Comparison of ENCODE assay signal across 18 cellular contexts in the genomic region with DNA sequence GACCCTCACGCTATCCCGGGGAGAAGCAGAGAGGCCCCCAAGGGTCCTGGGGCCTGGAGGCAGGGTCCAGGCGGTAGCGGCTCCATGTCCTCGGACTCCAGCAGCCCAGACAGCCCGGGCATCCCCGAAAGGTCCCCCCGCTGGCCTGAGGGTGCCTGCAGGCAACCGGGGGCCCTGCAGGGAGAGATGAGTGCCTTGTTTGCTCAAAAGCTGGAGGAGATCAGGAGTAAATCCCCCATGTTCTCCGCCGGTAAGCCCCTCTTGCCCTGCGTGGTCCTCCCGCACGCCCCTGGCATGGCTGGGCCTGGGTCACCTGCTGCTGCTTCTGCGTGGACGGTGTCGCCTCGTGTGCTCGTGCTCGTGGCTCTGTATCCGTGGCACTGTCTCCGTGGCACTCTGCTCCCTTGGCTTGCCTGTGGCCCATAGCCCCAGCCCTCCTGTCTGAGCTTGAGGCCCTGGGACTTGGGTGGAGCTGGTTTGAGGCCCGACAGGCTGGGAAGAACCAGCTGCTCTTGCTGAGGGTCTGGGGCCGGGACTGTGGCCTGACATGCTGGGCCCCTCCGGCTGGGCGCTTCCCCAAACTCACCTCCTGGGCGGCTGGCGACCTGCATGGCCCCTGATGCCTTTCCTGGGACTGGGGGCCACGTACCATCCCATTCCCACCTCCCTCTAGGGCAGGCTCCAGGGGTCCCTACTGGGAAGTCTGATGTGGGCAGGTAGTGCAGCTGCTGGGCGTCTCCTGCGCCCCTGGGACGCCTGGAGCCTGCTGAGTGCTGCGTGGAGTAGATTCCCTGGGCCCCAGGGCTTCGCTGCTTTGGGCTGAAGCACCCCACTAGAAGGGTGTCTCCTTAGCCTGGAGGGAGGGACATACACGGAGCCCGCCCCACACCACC. TPM values are rescaled to one million over a fixed set of nuclear protein-coding genes. Genes with fewer than 3 reads are reported as not detected.
DNase-seq lines count a peak whose midpoint lies in the region; ATAC-seq lines count a peak whose summit lies in the region.
"Had no signal": no experiment of that assay in that cellular context is flagged by ENCODE, and none has a peak within 500 bp of the region (broad histone marks: within the 10 kb centered on the region; RNA-seq: fewer than 3 reads in every experiment).

No MANE protein-coding gene starts in this region.

- no peak overlapping the region for H3K4me3 Mint-ChIP-seq in activated naive CD4-positive, alpha-beta T cell treated with anti-CD3 and anti-CD28 coated beads, Interleukin-2, amount 10 ng/mL, durations not matched to agents 7 days and 5 days
- no peak overlapping the region for H3K4me3 Mint-ChIP-seq in activated naive CD8-positive, alpha-beta T cell treated with anti-CD3 and anti-CD28 coated beads for 36 hours
- H3K4me3 Mint-ChIP-seq: CD4-positive, alpha-beta memory T cell; IgD-negative memory B cell had no signal

- no peak overlapping the region for H2BK12ac ChIP-seq in mesenchymal stem cell (ENCODE audit: low read length in 2 of 2)

- H3K4ac ChIP-seq in mesenchymal stem cell (ENCODE audit: low read depth in 1 of 2, low read length in 2 of 2): no peak overlapping the region

- H3K4me3 ChIP-seq in NT2/D1 (ENCODE audit: insufficient read length, low read depth) (no peak overlapping the region), mesenchymal stem cell (ENCODE audit: insufficient read depth in 1 of 2, low read depth in 1 of 2, low read length in 2 of 2) (no peak overlapping the region)

- H3K36me3 ChIP-seq in NT2/D1 (ENCODE audit: insufficient read depth, insufficient read length, low read length) (peaks cover 9% of the 10 kb centered on the region), mesenchymal stem cell (ENCODE audit: control insufficient read depth in 1 of 2, insufficient read depth in 2 of 2, low read depth in 1 of 2, low read length in 2 of 2) (peaks cover under 1 to 64% of the 10 kb centered on the region in 2 experiments)

- H2BK120ac ChIP-seq in mesenchymal stem cell (ENCODE audit: low read depth, low read length): no peak overlapping the region

- WGBS in mesenchymal stem cell: 88% methylated on average over 35 of the region's 36 CpGs

- H2BK15ac ChIP-seq in mesenchymal stem cell (ENCODE audit: low read depth, poor library complexity, severe bottlenecking): peak overlapping the region; percentile 54

- no peak for ATAC-seq in activated naive CD4-positive, alpha-beta T cell treated with anti-CD3 and anti-CD28 coated beads, Interleukin-2, amount 50 U/mL, for 72 hours
- no peak for ATAC-seq in HG02763 (IDR thresholded peaks at IDR 0.05; ENCODE audit: unreplicated experiment)

- no peak overlapping the region for H3K23ac ChIP-seq in mesenchymal stem cell (ENCODE audit: low read length in 2 of 2)

- no peak for DNase-seq in activated naive CD4-positive, alpha-beta T cell treated with anti-CD3 and anti-CD28 coated beads, Interleukin-2, amount 10 ng/mL, durations not matched to agents 7 days and 5 days
- DNase-seq in activated naive CD4-positive, alpha-beta T cell treated with anti-CD3 and anti-CD28 coated beads, Interleukin-2, amount 50 U/mL, for 72 hours (ENCODE audit: low spot score in 2 of 2): no peak
- DNase-seq in NT2/D1 (ENCODE audit: low read depth, low spot score): no peak
- no peak for DNase-seq in mesenchymal stem cell
- DNase-seq in activated naive CD8-positive, alpha-beta T cell treated with anti-CD3 and anti-CD28 coated beads for 36 hours: no peak
- no peak for DNase-seq in SKM-1 (lab: John Stamatoyannopoulos, UW; ENCODE audit: unreplicated experiment)
- DNase-seq: ACHN; C1 segment of cervical spinal cord; CD4-positive, alpha-beta memory T cell; COR-L47; DND-41; GDM1; GOT3; HCEC 1CT had no signal

- H3K27ac ChIP-seq in mesenchymal stem cell (ENCODE audit: low read length, poor library complexity, severe bottlenecking): no peak overlapping the region
- H3K27ac ChIP-seq: KMS-11 had no signal

- no peaks in the 10 kb centered on the region for H3K9me3 Mint-ChIP-seq in activated naive CD4-positive, alpha-beta T cell treated with anti-CD3 and anti-CD28 coated beads, Interleukin-2, amount 10 ng/mL, durations not matched to agents 7 days and 5 days
- H3K9me3 Mint-ChIP-seq in activated naive CD4-positive, alpha-beta T cell treated with anti-CD3 and anti-CD28 coated beads, Interleukin-2, amount 50 U/mL, for 72 hours: no peaks in the 10 kb centered on the region
- no peaks in the 10 kb centered on the region for H3K9me3 Mint-ChIP-seq in activated naive CD8-positive, alpha-beta T cell treated with anti-CD3 and anti-CD28 coated beads for 36 hours
- H3K9me3 Mint-ChIP-seq: CD4-positive, alpha-beta memory T cell; IgD-negative memory B cell had no signal

- H4K91ac ChIP-seq in mesenchymal stem cell (ENCODE audit: low read length): no peak overlapping the region

- H3K27me3 ChIP-seq in NT2/D1 (ENCODE audit: insufficient read depth, insufficient read length): no peaks in the 10 kb centered on the region
- peaks cover 0 to 69% of the 10 kb centered on the region in 2 experiments for H3K27me3 ChIP-seq in mesenchymal stem cell (ENCODE audit: control insufficient read depth in 1 of 2, insufficient read depth in 1 of 2, low read length in 2 of 2)

- peak overlapping the region; percentile 7 for H3K27ac Mint-ChIP-seq in activated naive CD4-positive, alpha-beta T cell treated with anti-CD3 and anti-CD28 coated beads, Interleukin-2, amount 10 ng/mL, durations not matched to agents 7 days and 5 days
- H3K27ac Mint-ChIP-seq in activated naive CD4-positive, alpha-beta T cell treated with anti-CD3 and anti-CD28 coated beads, Interleukin-2, amount 50 U/mL, for 72 hours: no peak overlapping the region
- no peak overlapping the region for H3K27ac Mint-ChIP-seq in activated naive CD8-positive, alpha-beta T cell treated with anti-CD3 and anti-CD28 coated beads for 36 hours
- H3K27ac Mint-ChIP-seq: IgD-negative memory B cell had no signal

- H3K9me3 ChIP-seq in NT2/D1 (ENCODE audit: insufficient read depth, low read length): no peaks in the 10 kb centered on the region
- H3K9me3 ChIP-seq in mesenchymal stem cell (ENCODE audit: control insufficient read depth, low read length): no peaks in the 10 kb centered on the region

- H2AK5ac ChIP-seq in mesenchymal stem cell (ENCODE audit: low read length, severe bottlenecking): no peak overlapping the region

- no peak overlapping the region for H2AFZ ChIP-seq in mesenchymal stem cell (ENCODE audit: low read depth, low read length)

- H3K36me3 Mint-ChIP-seq in activated naive CD4-positive, alpha-beta T cell treated with anti-CD3 and anti-CD28 coated beads, Interleukin-2, amount 10 ng/mL, durations not matched to agents 7 days and 5 days: no peaks in the 10 kb centered on the region
- no peaks in the 10 kb centered on the region for H3K36me3 Mint-ChIP-seq in activated naive CD4-positive, alpha-beta T cell treated with anti-CD3 and anti-CD28 coated beads, Interleukin-2, amount 50 U/mL, for 72 hours
- no peaks in the 10 kb centered on the region for H3K36me3 Mint-ChIP-seq in activated naive CD8-positive, alpha-beta T cell treated with anti-CD3 and anti-CD28 coated beads for 36 hours
- H3K36me3 Mint-ChIP-seq: IgD-negative memory B cell had no signal

- no peak overlapping the region for H3K4me2 ChIP-seq in mesenchymal stem cell (ENCODE audit: low read length, poor library complexity, severe bottlenecking)
- H3K4me2 ChIP-seq: KMS-11 had no signal

- H3K9ac ChIP-seq in NT2/D1 (ENCODE audit: insufficient read length, low read depth) (peak overlapping the region; percentile 8), mesenchymal stem cell (ENCODE audit: low read length) (no peak overlapping the region)
- H3K9ac ChIP-seq: KMS-11 had no signal

- H3K4me1 ChIP-seq in NT2/D1 (ENCODE audit: insufficient read depth, insufficient read length) (peaks cover 3% of the 10 kb centered on the region), mesenchymal stem cell (ENCODE audit: control insufficient read depth, insufficient read depth, low read depth, low read length) (peaks cover 27% of the 10 kb centered on the region)

- H4K8ac ChIP-seq in mesenchymal stem cell (ENCODE audit: low read length): no peak overlapping the region

- H3K18ac ChIP-seq in mesenchymal stem cell (ENCODE audit: low read depth in 1 of 2, low read length in 2 of 2): no peak overlapping the region

- H3K4me1 Mint-ChIP-seq in activated naive CD4-positive, alpha-beta T cell treated with anti-CD3 and anti-CD28 coated beads, Interleukin-2, amount 10 ng/mL, durations not matched to agents 7 days and 5 days: peaks cover 18% of the 10 kb centered on the region
- H3K4me1 Mint-ChIP-seq in activated naive CD8-positive, alpha-beta T cell treated with anti-CD3 and anti-CD28 coated beads for 36 hours: peaks cover 11% of the 10 kb centered on the region

- H3K79me1 ChIP-seq in mesenchymal stem cell (replicated peaks; ENCODE audit: low read length, poor library complexity, severe bottlenecking): no peaks in the 10 kb centered on the region

- CTCF ChIA-PET in activated naive CD4-positive, alpha-beta T cell treated with anti-CD3 and anti-CD28 coated beads, Interleukin-2, amount 10 ng/mL, durations not matched to agents 7 days and 5 days (lab: Charles Lee): no interaction called here

- no peak overlapping the region for H2BK5ac ChIP-seq in mesenchymal stem cell (ENCODE audit: low read depth, low read length, poor library complexity, severe bottlenecking)

- H3K27me3 Mint-ChIP-seq in activated naive CD4-positive, alpha-beta T cell treated with anti-CD3 and anti-CD28 coated beads, Interleukin-2, amount 10 ng/mL, durations not matched to agents 7 days and 5 days: no peaks in the 10 kb centered on the region
- no peaks in the 10 kb centered on the region for H3K27me3 Mint-ChIP-seq in activated naive CD8-positive, alpha-beta T cell treated with anti-CD3 and anti-CD28 coated beads for 36 hours
- H3K27me3 Mint-ChIP-seq: CD4-positive, alpha-beta memory T cell; IgD-negative memory B cell had no signal

- H3K14ac ChIP-seq in mesenchymal stem cell (ENCODE audit: low read length in 2 of 2): no peak overlapping the region

RNA-seq across cellular contexts. Expression of gene PANK4, which starts 23.5 kb away (rescaled TPM):
- 10 to 100 TPM; 45.7 to 79.7 TPM for total RNA-seq in activated naive CD4-positive, alpha-beta T cell treated with anti-CD3 and anti-CD28 coated beads, Interleukin-2, amount 50 U/mL, for 72 hours
- polyA plus RNA-seq in mesenchymal stem cell (2013, experiment 1 of 2): 10.2 TPM
- 9.9 TPM for polyA plus RNA-seq in mesenchymal stem cell (2013, experiment 2 of 2)
- 10 to 100 TPM; 29.8 to 34.3 TPM for total RNA-seq in activated naive CD8-positive, alpha-beta T cell treated with anti-CD3 and anti-CD28 coated beads for 36 hours

RNA-seq across cellular contexts. Expression of gene PLCH2, which starts 26.8 kb away (rescaled TPM):
- total RNA-seq in activated naive CD4-positive, alpha-beta T cell treated with anti-CD3 and anti-CD28 coated beads, Interleukin-2, amount 50 U/mL, for 72 hours: 1 to 10 TPM; 6.9 to 7.1 TPM
- polyA plus RNA-seq in mesenchymal stem cell (2013, experiment 1 of 2): under 0.01 TPM
- polyA plus RNA-seq in mesenchymal stem cell (2013, experiment 2 of 2): not detected
- total RNA-seq in activated naive CD8-positive, alpha-beta T cell treated with anti-CD3 and anti-CD28 coated beads for 36 hours: 1 to 10 TPM; 1.2 to 1.4 TPM
- total RNA-seq: A172 had no signal

RNA-seq across cellular contexts. Expression of gene HES5, which starts 27.2 kb away (rescaled TPM):
- under 1 TPM in 1 of 2 donors, not detected in 1; 0.19 TPM for total RNA-seq in activated naive CD4-positive, alpha-beta T cell treated with anti-CD3 and anti-CD28 coated beads, Interleukin-2, amount 50 U/mL, for 72 hours
- not detected for polyA plus RNA-seq in mesenchymal stem cell (2013, experiment 1 of 2)
- not detected for polyA plus RNA-seq in mesenchymal stem cell (2013, experiment 2 of 2)
- under 1 TPM in 1 of 2 experiments, not detected in 1; 0.28 TPM for total RNA-seq in activated naive CD8-positive, alpha-beta T cell treated with anti-CD3 and anti-CD28 coated beads for 36 hours
- total RNA-seq: A172; CD4-positive, alpha-beta memory T cell had no signal
- polyA plus RNA-seq: CD4-positive, alpha-beta memory T cell; IgD-negative memory B cell had no signal

RNA-seq across cellular contexts. Expression of gene TNFRSF14, which starts 53.3 kb away (rescaled TPM):
- total RNA-seq in activated naive CD4-positive, alpha-beta T cell treated with anti-CD3 and anti-CD28 coated beads, Interleukin-2, amount 50 U/mL, for 72 hours: 100 to 1,000 TPM; 124 to 183 TPM
- 0.73 TPM for polyA plus RNA-seq in mesenchymal stem cell (2013, experiment 1 of 2)
- polyA plus RNA-seq in mesenchymal stem cell (2013, experiment 2 of 2): 0.89 TPM
- 100 to 1,000 TPM in 1 of 2 experiments, 10 to 100 TPM in 1; 99.6 to 104 TPM for total RNA-seq in activated naive CD8-positive, alpha-beta T cell treated with anti-CD3 and anti-CD28 coated beads for 36 hours
